In genomic region chr14:22520235-22520634, GRCh38 we compare ENCODE assay signal across 11 cellular contexts.
DNase-seq lines count a peak whose midpoint lies in the region; ATAC-seq and TF ChIP-seq lines count a peak whose summit lies in the region.
"Had no signal": no experiment of that assay in that cellular context is flagged by ENCODE, and none has a peak within 500 bp of the region (broad histone marks: within the 10 kb centered on the region; RNA-seq: fewer than 3 reads in every experiment).

No MANE protein-coding gene starts in this region.

- H3K27me3 Mint-ChIP-seq in nephron (ENCODE audit: low read depth) = peaks cover 6% of the 10 kb centered on the region

- H3K4me3 ChIP-seq in breast epithelium = no peak overlapping the region
- H3K4me3 ChIP-seq: SJCRH30 had no signal

- no peaks in the 10 kb centered on the region for H3K9me3 Mint-ChIP-seq in nephron

- no peak for TF ChIP-seq POLR2A in breast epithelium (IDR thresholded peaks at IDR 0.05)

- DNase-seq in EH (ENCODE audit: low read depth) (peak; percentile 81), NCI-H82 (lab: John Stamatoyannopoulos, UW) (peak; percentile 78), breast epithelium (ENCODE audit: low spot score in 2 of 2) (no peak), HT-29 (ENCODE audit: low spot score) (no peak), foreskin melanocyte (no peak)
- DNase-seq: cortex of kidney, NCI-H1048, SJCRH30 had no signal

- H3K4me3 Mint-ChIP-seq in nephron = peak overlapping the region in 1 of 3 experiments; percentile 5

- intact Hi-C loops in breast epithelium (cut with DNase I; ENCODE audit: low total_unique reads) = no loop called here

- H3K4me1 Mint-ChIP-seq in nephron = peaks cover 73% of the 10 kb centered on the region

- H3K4me1 ChIP-seq in breast epithelium = peaks cover 0 to 9% of the 10 kb centered on the region in 2 donors

- peaks cover 3% of the 10 kb centered on the region for H3K36me3 Mint-ChIP-seq in nephron (ENCODE audit: low read depth)

- peak overlapping the region; percentile 54 to 64 for H3K27ac ChIP-seq in breast epithelium
- H3K27ac ChIP-seq: SJCRH30 had no signal

- H3K27me3 ChIP-seq in breast epithelium = no peaks in the 10 kb centered on the region
- H3K27me3 ChIP-seq: SJCRH30 had no signal

- no peaks in the 10 kb centered on the region for H3K36me3 ChIP-seq in breast epithelium

- H3K27ac Mint-ChIP-seq in nephron = peak overlapping the region; percentile 61 to 92 (median 77)

- ATAC-seq in HG03469 (IDR thresholded peaks at IDR 0.05; ENCODE audit: unreplicated experiment) = no peak
- ATAC-seq in GM18520 (IDR thresholded peaks at IDR 0.05; ENCODE audit: unreplicated experiment) = no peak

- TF ChIP-seq CTCF in breast epithelium (IDR thresholded peaks at IDR 0.05) (no peak), nephron (IDR thresholded peaks at IDR 0.05; ENCODE audit: unreplicated experiment in 3 of 3) (no peak)

- H3K9me3 ChIP-seq in breast epithelium = no peaks in the 10 kb centered on the region
- H3K9me3 ChIP-seq: SJCRH30 had no signal

Comparison
In these comparisons a context has a peak if more than half of its experiments do, and no peak if none do; other contexts are left out.
1. DNase-seq: peak in EH (single experiment) and NCI-H82 (single experiment); none in breast epithelium (0 of 2), HT-29 (single experiment) and foreskin melanocyte (single experiment).